In genomic region chr1:35727434-35727825, GRCh38 we compare ENCODE assay signal across 1 cellular context.
TF ChIP-seq lines count a peak whose summit lies in the region.

No MANE protein-coding gene starts in this region.

TF ChIP-seq in WTC11, 78 proteins besides CTCF, POLR2A, EP300 and RAD21 (continued from another document):
- TF ChIP-seq ZNF425 (CRISPR knock-in tag; conservative IDR thresholded peaks at IDR 0.05), result no peak
- no peak for TF ChIP-seq CDX4 (CRISPR knock-in tag; IDR thresholded peaks at IDR 0.05; ENCODE audit: borderline replicate concordance)
- TF ChIP-seq ZNF263 (CRISPR knock-in tag; IDR thresholded peaks at IDR 0.05; ENCODE audit: low read depth), result no peak
- TF ChIP-seq FOXP1 (CRISPR knock-in tag; IDR thresholded peaks at IDR 0.05; ENCODE audit: borderline replicate concordance), result no peak
- TF ChIP-seq TCF7 (CRISPR knock-in tag; IDR thresholded peaks at IDR 0.05; ENCODE audit: low read depth), result no peak
- TF ChIP-seq OVOL2 (CRISPR knock-in tag; IDR thresholded peaks at IDR 0.05; ENCODE audit: borderline replicate concordance), result no peak
- TF ChIP-seq ESRRA (CRISPR knock-in tag; IDR thresholded peaks at IDR 0.05; ENCODE audit: borderline replicate concordance), result no peak
